Comparison of ENCODE assay signal across 8 cellular contexts in genomic region chr14:105475916-105476845, GRCh38. TPM values are rescaled to one million over a fixed set of nuclear protein-coding genes. Genes with fewer than 3 reads are reported as not detected.
DNase-seq lines count a peak whose midpoint lies in the region; ATAC-seq and FAIRE-seq lines count a peak whose summit lies in the region.

No MANE protein-coding gene starts in this region.

- intact Hi-C loops in sciatic nerve (cut with DNase I), result no loop called here

- peak; percentile 9 for FAIRE-seq in HTR-8/SVneo (lab: Jason Lieb, UNC)

- H3K27ac ChIP-seq in angular gyrus (ENCODE audit: low read depth, low read length), result peak overlapping the region; percentile 84

- no peaks in the 10 kb centered on the region for H3K4me1 ChIP-seq in iPS-15b (ENCODE audit: control insufficient read depth, insufficient read depth, low read length)

- H3K36me3 ChIP-seq in iPS-15b (ENCODE audit: control insufficient read depth, insufficient read depth, low read length), result peaks cover 3% of the 10 kb centered on the region

- H3K9ac ChIP-seq in iPS-15b (ENCODE audit: low read depth, low read length), result no peak overlapping the region

- no peaks in the 10 kb centered on the region for H3K9me3 ChIP-seq in iPS-15b (ENCODE audit: control insufficient read depth, insufficient read depth, low read length)

- H3K27me3 ChIP-seq in iPS-15b (ENCODE audit: control insufficient read depth, insufficient read depth, low read length), result peaks cover 50% of the 10 kb centered on the region

- H3K4me3 ChIP-seq in iPS-15b (ENCODE audit: low read depth, low read length), result peak overlapping the region; percentile 54

- DNase-seq in HTR-8/SVneo (ENCODE audit: insufficient read length, low spot score), result no peak
- no peak for DNase-seq in sciatic nerve (ENCODE audit: low spot score)
- no peak for DNase-seq in activated CD8-positive, alpha-beta memory T cell treated with anti-CD3 and anti-CD28 coated beads, Interleukin-2, amount 50 U/mL, for 4 hours
- no peak for DNase-seq in NCI-H1436 (lab: John Stamatoyannopoulos, UW)
- no peak for DNase-seq in DMS114 treated with DMSO at 0.1 percent for 48 hours (lab: John Stamatoyannopoulos, UW; ENCODE audit: unreplicated experiment)
- no peak for DNase-seq in DMS153 (lab: John Stamatoyannopoulos, UW)

- peak; percentile 46 for ATAC-seq in sciatic nerve

RNA-seq across cellular contexts. Expression of gene CRIP2, which starts 1.6 kb away (rescaled TPM):
- total RNA-seq in sciatic nerve, result 172 TPM

RNA-seq across cellular contexts. Expression of gene CRIP1, which starts 10.5 kb away (rescaled TPM):
- total RNA-seq in sciatic nerve, result 112 TPM

RNA-seq across cellular contexts. Expression of gene TEDC1, which starts 14.9 kb away (rescaled TPM):
- 14.1 TPM for total RNA-seq in sciatic nerve

RNA-seq across cellular contexts. Expression of gene TMEM121, which starts 50.2 kb away (rescaled TPM):
- total RNA-seq in sciatic nerve, result 8.7 TPM

RNA-seq across cellular contexts. Expression of gene MTA1, which starts 56.6 kb away (rescaled TPM):
- 95.2 TPM for total RNA-seq in sciatic nerve
